In the genomic region with DNA sequence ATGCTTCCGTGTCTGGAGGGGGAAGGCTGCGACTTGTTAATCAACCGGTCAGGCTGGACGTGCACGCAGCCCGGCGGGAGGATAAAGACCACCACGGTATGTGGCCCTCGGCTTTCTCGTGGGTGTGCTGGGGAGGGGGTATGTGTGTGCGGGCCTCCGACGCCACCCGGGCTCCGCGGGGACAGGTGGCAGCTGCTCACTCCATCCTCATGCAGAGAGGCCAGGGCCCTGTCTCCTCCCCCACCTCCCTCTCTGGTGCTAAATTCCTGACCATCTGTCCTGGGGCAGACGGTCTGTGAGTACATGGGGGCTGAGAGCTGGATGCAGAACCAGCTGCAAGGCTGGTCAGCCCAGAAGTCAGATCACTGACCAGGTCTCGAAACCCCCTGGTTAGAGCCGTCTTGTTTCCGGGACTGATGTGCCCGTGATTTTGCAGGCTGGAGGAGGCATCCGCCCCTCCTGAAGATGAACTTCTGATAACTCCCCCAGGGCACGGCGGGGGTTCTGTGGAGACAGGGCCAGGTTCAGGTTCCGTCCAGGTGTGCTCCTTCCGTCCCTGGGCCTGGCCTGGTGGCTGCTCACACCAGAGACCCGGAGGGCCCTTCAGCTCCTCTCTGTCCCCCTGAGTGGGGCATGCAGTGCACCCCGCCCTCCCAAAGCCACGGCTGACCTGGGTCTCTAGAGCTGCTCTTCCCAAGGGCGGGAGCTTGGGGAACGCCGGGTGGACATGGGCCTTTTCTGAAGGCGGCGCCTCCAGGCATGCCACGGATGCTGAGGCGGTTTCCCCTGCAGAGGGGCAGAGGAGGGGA, we compare ENCODE assay signal across 22 cellular contexts.
"Had no signal": no experiment of that assay in that cellular context is flagged by ENCODE, and none has a peak within 500 bp of the region (broad histone marks: within the 10 kb centered on the region; RNA-seq: fewer than 3 reads in every experiment).

No MANE protein-coding gene starts in this region.

- ATAC-seq: activated CD8-positive, alpha-beta T cell treated with anti-CD3 and anti-CD28 coated beads for 36 hours; activated naive CD4-positive, alpha-beta T cell treated with anti-CD3 and anti-CD28 coated beads, Interleukin-2, amount 50 U/mL, for 72 hours; mucosa of descending colon; naive thymus-derived CD4-positive, alpha-beta T cell; stimulated activated naive CD8-positive, alpha-beta T cell treated with anti-CD3 and anti-CD28 coated beads, Interleukin-15, Interleukin-2, amounts not matched to agents 100 U/mL and 50 U/mL, for 24 hours had no signal

- H3K27me3 Mint-ChIP-seq: activated CD8-positive, alpha-beta T cell treated with anti-CD3 and anti-CD28 coated beads for 36 hours; naive thymus-derived CD4-positive, alpha-beta T cell had no signal

- H3K36me3 Mint-ChIP-seq: activated naive CD4-positive, alpha-beta T cell treated with anti-CD3 and anti-CD28 coated beads, Interleukin-2, amount 50 U/mL, for 72 hours; naive thymus-derived CD4-positive, alpha-beta T cell had no signal

- H3K4me3 Mint-ChIP-seq: activated CD8-positive, alpha-beta T cell treated with anti-CD3 and anti-CD28 coated beads for 36 hours; naive thymus-derived CD4-positive, alpha-beta T cell had no signal

- H3K9me3 Mint-ChIP-seq: activated CD8-positive, alpha-beta T cell treated with anti-CD3 and anti-CD28 coated beads for 36 hours; activated naive CD4-positive, alpha-beta T cell treated with anti-CD3 and anti-CD28 coated beads, Interleukin-2, amount 50 U/mL, for 72 hours; naive thymus-derived CD4-positive, alpha-beta T cell had no signal

- H3K27ac Mint-ChIP-seq: activated CD8-positive, alpha-beta T cell treated with anti-CD3 and anti-CD28 coated beads for 36 hours; activated naive CD4-positive, alpha-beta T cell treated with anti-CD3 and anti-CD28 coated beads, Interleukin-2, amount 50 U/mL, for 72 hours; naive thymus-derived CD4-positive, alpha-beta T cell had no signal

- DNase-seq: activated CD4-positive, alpha-beta T cell treated with anti-CD3 and anti-CD28 coated beads for 48 hours; activated CD4-positive, CD25-positive, alpha-beta regulatory T cell; activated CD8-positive, alpha-beta T cell treated with anti-CD3 and anti-CD28 coated beads for 36 hours; activated gamma-delta T cell treated with Interleukin-2 at 50 U/mL for 16 hours; activated T-cell treated with anti-CD3 and anti-CD28 coated beads, Interleukin-2, amount 50 U/mL, for 48 hours; amniotic stem cell; foreskin fibroblast; glutamatergic neuron; hypothalamus; islet precursor cell; mesenchymal stem cell; naive thymus-derived CD4-positive, alpha-beta T cell; SK-N-SH; stimulated activated naive CD8-positive, alpha-beta T cell treated with anti-CD3 and anti-CD28 coated beads, Interleukin-15, Interleukin-2, amounts not matched to agents 100 U/mL and 50 U/mL, for 24 hours; substantia nigra; uterus had no signal

- H3K4me1 Mint-ChIP-seq: naive thymus-derived CD4-positive, alpha-beta T cell had no signal

- H3K27me3 ChIP-seq: cardiac muscle cell, neutrophil, tibial nerve, uterus had no signal

- H3K27ac ChIP-seq: cardiac muscle cell, neutrophil, parathyroid adenoma, uterus had no signal

- H3K4me3 ChIP-seq: cardiac muscle cell, mucosa of descending colon, tibial nerve, uterus had no signal
